ENCODE assay signal across 36 cellular contexts in genomic region chr13:34351134-34351533, GRCh38.
"Had no signal": no experiment of that assay in that cellular context is flagged by ENCODE, and none has a peak within 500 bp of the region (broad histone marks: within the 10 kb centered on the region; RNA-seq: fewer than 3 reads in every experiment).

No MANE protein-coding gene starts in this region.

- H3K36me3 Mint-ChIP-seq: activated CD4-positive, alpha-beta memory T cell treated with anti-CD3 and anti-CD28 coated beads for 36 hours; activated CD8-positive, alpha-beta memory T cell treated with anti-CD3 and anti-CD28 coated beads, Interleukin-2, amount 10 ng/mL, durations not matched to agents 7 days and 5 days; activated naive CD4-positive, alpha-beta T cell treated with anti-CD3 and anti-CD28 coated beads, Interleukin-2, amount 10 ng/mL, durations not matched to agents 7 days and 5 days; activated naive CD4-positive, alpha-beta T cell treated with anti-CD3 and anti-CD28 coated beads, Interleukin-2, amount 50 U/mL, for 24 hours; activated naive CD8-positive, alpha-beta T cell; activated naive CD8-positive, alpha-beta T cell treated with anti-CD3 and anti-CD28 coated beads, Interleukin-2, amount 10 ng/mL, durations not matched to agents 7 days and 5 days; brain had no signal

- H3K4me1 ChIP-seq: ascending aorta had no signal

- H3K9me3 ChIP-seq: ascending aorta had no signal

- H3K36me3 ChIP-seq: ascending aorta, cardiac muscle cell had no signal

- FAIRE-seq: bronchial epithelial cell, TTC549 had no signal

- H3K27ac ChIP-seq: ascending aorta, cardiac muscle cell, VCaP had no signal

- H3K4me3 Mint-ChIP-seq: activated B cell treated with CpG ODN at 0.5 μM for 24 hours; activated CD4-positive, alpha-beta memory T cell treated with anti-CD3 and anti-CD28 coated beads for 36 hours; activated CD4-positive, alpha-beta T cell treated with anti-CD3 and anti-CD28 coated beads, Interleukin-2, amount 10 ng/mL, durations not matched to agents 24 days and 14 days; activated CD8-positive, alpha-beta memory T cell treated with anti-CD3 and anti-CD28 coated beads, Interleukin-2, amount 10 ng/mL, durations not matched to agents 7 days and 5 days; activated CD8-positive, alpha-beta T cell treated with anti-CD3 and anti-CD28 coated beads for 36 hours; activated naive CD4-positive, alpha-beta T cell treated with anti-CD3 and anti-CD28 coated beads, Interleukin-2, amount 10 ng/mL, durations not matched to agents 7 days and 5 days; activated naive CD4-positive, alpha-beta T cell treated with anti-CD3 and anti-CD28 coated beads, Interleukin-2, amount 50 U/mL, for 24 hours; activated naive CD8-positive, alpha-beta T cell; activated naive CD8-positive, alpha-beta T cell treated with anti-CD3 and anti-CD28 coated beads, Interleukin-2, amount 10 ng/mL, durations not matched to agents 7 days and 5 days; activated naive CD8-positive, alpha-beta T cell treated with anti-CD3 and anti-CD28 coated beads, Interleukin-2, amount 50 U/mL, for 24 hours; activated T-cell treated with anti-CD3 and anti-CD28 coated beads, Interleukin-2, amount 50 U/mL, for 24 hours; brain; central memory CD8-positive, alpha-beta T cell; T-helper 1 cell treated with Interleukin-12 subunit alpha and Interleukin-12 subunit beta and Interleukin-4 antibody, amounts not matched to agents 30 μg/mL and 1 μg/mL, for 36 hours had no signal

- H3K4me1 Mint-ChIP-seq: activated B cell treated with CpG ODN at 0.5 μM for 24 hours; activated CD4-positive, alpha-beta T cell treated with anti-CD3 and anti-CD28 coated beads, Interleukin-2, amount 10 ng/mL, durations not matched to agents 24 days and 14 days; activated CD8-positive, alpha-beta memory T cell treated with anti-CD3 and anti-CD28 coated beads, Interleukin-2, amount 10 ng/mL, durations not matched to agents 7 days and 5 days; activated naive CD4-positive, alpha-beta T cell treated with anti-CD3 and anti-CD28 coated beads, Interleukin-2, amount 10 ng/mL, durations not matched to agents 7 days and 5 days; activated naive CD4-positive, alpha-beta T cell treated with anti-CD3 and anti-CD28 coated beads, Interleukin-2, amount 50 U/mL, for 24 hours; activated naive CD8-positive, alpha-beta T cell treated with anti-CD3 and anti-CD28 coated beads, Interleukin-2, amount 10 ng/mL, durations not matched to agents 7 days and 5 days; activated naive CD8-positive, alpha-beta T cell treated with anti-CD3 and anti-CD28 coated beads, Interleukin-2, amount 50 U/mL, for 24 hours; central memory CD8-positive, alpha-beta T cell had no signal

- H3K27ac Mint-ChIP-seq: activated B cell treated with CpG ODN at 0.5 μM for 24 hours; activated CD4-positive, alpha-beta memory T cell treated with anti-CD3 and anti-CD28 coated beads for 36 hours; activated CD4-positive, alpha-beta T cell treated with anti-CD3 and anti-CD28 coated beads, Interleukin-2, amount 10 ng/mL, durations not matched to agents 24 days and 14 days; activated CD8-positive, alpha-beta memory T cell treated with anti-CD3 and anti-CD28 coated beads, Interleukin-2, amount 10 ng/mL, durations not matched to agents 7 days and 5 days; activated CD8-positive, alpha-beta T cell treated with anti-CD3 and anti-CD28 coated beads for 36 hours; activated naive CD4-positive, alpha-beta T cell treated with anti-CD3 and anti-CD28 coated beads, Interleukin-2, amount 10 ng/mL, durations not matched to agents 7 days and 5 days; activated naive CD4-positive, alpha-beta T cell treated with anti-CD3 and anti-CD28 coated beads, Interleukin-2, amount 50 U/mL, for 24 hours; activated naive CD8-positive, alpha-beta T cell; activated naive CD8-positive, alpha-beta T cell treated with anti-CD3 and anti-CD28 coated beads, Interleukin-2, amount 10 ng/mL, durations not matched to agents 7 days and 5 days; activated naive CD8-positive, alpha-beta T cell treated with anti-CD3 and anti-CD28 coated beads, Interleukin-2, amount 50 U/mL, for 24 hours; activated T-cell treated with anti-CD3 and anti-CD28 coated beads, Interleukin-2, amount 50 U/mL, for 24 hours; activated T-helper 2 cell treated with anti-CD3 and anti-CD28 coated beads, Interferon-gamma antibody, Interleukin-2, Interleukin-4, amounts not matched to agents 10 μg/mL and 5 μg/mL and 100 μg/mL, durations not matched to agents 14 hours and 24 hours and 36 hours; T-helper 1 cell treated with Interleukin-12 subunit alpha and Interleukin-12 subunit beta and Interleukin-4 antibody, amounts not matched to agents 30 μg/mL and 1 μg/mL, for 36 hours had no signal

- DNase-seq: activated B cell treated with CpG ODN at 0.5 μM for 24 hours; activated CD4-positive, alpha-beta memory T cell treated with anti-CD3 and anti-CD28 coated beads for 36 hours; activated CD4-positive, alpha-beta T cell treated with anti-CD3 and anti-CD28 coated beads for 4 hours; activated CD4-positive, alpha-beta T cell treated with anti-CD3 and anti-CD28 coated beads, Interleukin-2, amount 10 ng/mL, durations not matched to agents 24 days and 14 days; activated CD4-positive, alpha-beta T cell treated with anti-CD3 and anti-CD28 coated beads, Interleukin-2, amount 50 U/mL, for 1 hour; activated CD4-positive, alpha-beta T cell treated with anti-CD3 and anti-CD28 coated beads, Interleukin-2, amount 50 U/mL, for 4 hours; activated CD4-positive, CD25-positive, alpha-beta regulatory T cell treated with anti-CD3 and anti-CD28 coated beads, Interleukin-2, amount 50 U/mL, for 72 hours; activated CD8-positive, alpha-beta memory T cell treated with anti-CD3 and anti-CD28 coated beads for 24 hours; activated CD8-positive, alpha-beta memory T cell treated with anti-CD3 and anti-CD28 coated beads, Interleukin-2, amount 10 ng/mL, durations not matched to agents 7 days and 5 days; activated CD8-positive, alpha-beta memory T cell treated with anti-CD3 and anti-CD28 coated beads, Interleukin-2, amount 50 U/mL, for 48 hours; activated CD8-positive, alpha-beta T cell treated with anti-CD3 and anti-CD28 coated beads for 36 hours; activated effector memory CD4-positive, alpha-beta T cell treated with Interleukin-2 at 50 U/mL for 16 hours; activated gamma-delta T cell; activated naive CD4-positive, alpha-beta T cell treated with anti-CD3 and anti-CD28 coated beads, Interleukin-2, amount 10 ng/mL, durations not matched to agents 7 days and 5 days; activated naive CD4-positive, alpha-beta T cell treated with Interleukin-2 at 50 U/mL for 16 hours; activated naive CD8-positive, alpha-beta T cell treated with anti-CD3 and anti-CD28 coated beads, Interleukin-2, amount 10 ng/mL, durations not matched to agents 7 days and 5 days; activated naive CD8-positive, alpha-beta T cell treated with anti-CD3 and anti-CD28 coated beads, Interleukin-2, amount 50 U/mL, for 24 hours; activated T-cell treated with anti-CD3 and anti-CD28 coated beads, Interleukin-2, amount 50 U/mL, for 24 hours; activated T-cell treated with anti-CD3 and anti-CD28 coated beads, Interleukin-2, amount 50 U/mL, for 48 hours; amygdala; anterior cingulate cortex; caudate nucleus; cerebellar nuclear complex; T-helper 1 cell; T-helper 9 cell had no signal

- ATAC-seq: activated CD8-positive, alpha-beta memory T cell treated with anti-CD3 and anti-CD28 coated beads, Interleukin-2, amount 10 ng/mL, durations not matched to agents 7 days and 5 days; activated CD8-positive, alpha-beta T cell treated with anti-CD3 and anti-CD28 coated beads for 36 hours; activated naive CD8-positive, alpha-beta T cell treated with anti-CD3 and anti-CD28 coated beads, Interleukin-2, amount 50 U/mL, for 24 hours had no signal

- H3K9me3 Mint-ChIP-seq: activated B cell treated with CpG ODN at 0.5 μM for 24 hours; activated CD4-positive, alpha-beta memory T cell treated with anti-CD3 and anti-CD28 coated beads for 36 hours; brain had no signal

- H3K4me3 ChIP-seq: ascending aorta, cardiac muscle cell had no signal

- H3K27me3 Mint-ChIP-seq: activated B cell treated with CpG ODN at 0.5 μM for 24 hours; activated CD4-positive, alpha-beta memory T cell treated with anti-CD3 and anti-CD28 coated beads for 36 hours; activated CD4-positive, alpha-beta T cell treated with anti-CD3 and anti-CD28 coated beads, Interleukin-2, amount 10 ng/mL, durations not matched to agents 24 days and 14 days; activated CD8-positive, alpha-beta memory T cell treated with anti-CD3 and anti-CD28 coated beads, Interleukin-2, amount 10 ng/mL, durations not matched to agents 7 days and 5 days; activated CD8-positive, alpha-beta T cell treated with anti-CD3 and anti-CD28 coated beads for 36 hours; activated naive CD4-positive, alpha-beta T cell treated with anti-CD3 and anti-CD28 coated beads, Interleukin-2, amount 10 ng/mL, durations not matched to agents 7 days and 5 days; activated naive CD4-positive, alpha-beta T cell treated with anti-CD3 and anti-CD28 coated beads, Interleukin-2, amount 50 U/mL, for 24 hours; activated naive CD8-positive, alpha-beta T cell; activated naive CD8-positive, alpha-beta T cell treated with anti-CD3 and anti-CD28 coated beads, Interleukin-2, amount 10 ng/mL, durations not matched to agents 7 days and 5 days; activated naive CD8-positive, alpha-beta T cell treated with anti-CD3 and anti-CD28 coated beads, Interleukin-2, amount 50 U/mL, for 24 hours; activated T-cell treated with anti-CD3 and anti-CD28 coated beads, Interleukin-2, amount 50 U/mL, for 24 hours; central memory CD8-positive, alpha-beta T cell had no signal

- H3K27me3 ChIP-seq: ascending aorta, cardiac muscle cell had no signal
